2 cellular contexts compared by ENCODE assay signal in the genomic region with DNA sequence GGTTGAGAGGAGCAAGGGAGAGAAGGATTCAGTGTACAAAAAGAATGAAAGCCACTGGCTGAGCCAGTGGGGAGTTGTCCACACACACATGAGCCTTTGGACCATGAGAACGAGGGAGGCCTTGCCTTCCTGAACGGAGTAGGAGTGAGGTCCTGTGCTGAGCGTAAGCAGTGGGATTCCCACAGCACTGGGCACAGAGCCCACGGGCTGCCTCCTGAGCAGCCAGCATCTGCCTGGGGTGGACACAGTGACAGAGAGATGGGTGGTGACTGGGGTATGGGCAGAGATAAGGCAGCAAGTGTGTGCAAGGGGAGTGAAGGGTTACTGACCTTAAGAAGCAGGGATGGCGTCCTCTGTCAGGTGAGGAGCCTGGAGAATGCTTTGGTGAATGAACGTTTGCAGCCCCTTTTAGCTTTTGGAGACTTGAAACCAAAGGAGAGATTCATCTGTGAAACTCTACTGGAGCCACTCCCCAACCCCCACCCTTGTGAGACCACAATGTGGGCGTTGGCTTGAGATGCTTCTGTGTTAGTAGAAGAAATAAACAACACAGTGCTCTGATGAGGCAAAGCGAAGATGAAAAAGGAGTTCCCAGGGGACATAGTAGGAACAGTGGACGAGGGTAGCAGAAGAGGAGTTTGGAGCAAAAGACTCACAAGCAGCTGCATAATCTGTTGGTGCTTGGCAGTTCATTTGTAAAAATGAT.
TF ChIP-seq lines count a peak whose summit lies in the region.

No MANE protein-coding gene starts in this region.

TF ChIP-seq in HEK293, 187 proteins besides CTCF, POLR2A, EP300 and RAD21:
- TF ChIP-seq ZNF175 (tag by site-specific recombination; IDR thresholded peaks at IDR 0.05) (no peak), ZNF292 (tag by site-specific recombination; IDR thresholded peaks at IDR 0.05; ENCODE audit: borderline replicate concordance, low read depth) (no peak), KLF16 (tag by site-specific recombination; IDR thresholded peaks at IDR 0.05) (no peak), KLF1 (tag by site-specific recombination; IDR thresholded peaks at IDR 0.05) (peak; percentile 42; the same call in 1 of the 2 replicates), ZFP69B (tag by site-specific recombination; IDR thresholded peaks at IDR 0.05) (no peak)

TF ChIP-seq in HepG2, 621 proteins besides CTCF, POLR2A, EP300 and RAD21:
- TF ChIP-seq SYNCRIP (IDR thresholded peaks at IDR 0.05; ENCODE audit: insufficient read depth, low read depth, low read length): no peak
- no peak for TF ChIP-seq NFIC (IDR thresholded peaks at IDR 0.05; ENCODE audit: low read length)
- TF ChIP-seq ZNF75D (CRISPR knock-in tag; IDR thresholded peaks at IDR 0.05; ENCODE audit: borderline replicate concordance): no peak
- TF ChIP-seq SIX1 (CRISPR knock-in tag; IDR thresholded peaks at IDR 0.05; ENCODE audit: borderline replicate concordance): no peak
- TF ChIP-seq GTF3A (CRISPR knock-in tag; conservative IDR thresholded peaks at IDR 0.05): no peak
- no peak for TF ChIP-seq CHCHD3 (CRISPR knock-in tag; IDR thresholded peaks at IDR 0.05)
- no peak for TF ChIP-seq ZBTB38 (CRISPR knock-in tag; IDR thresholded peaks at IDR 0.05)
- TF ChIP-seq, protein P1, sequence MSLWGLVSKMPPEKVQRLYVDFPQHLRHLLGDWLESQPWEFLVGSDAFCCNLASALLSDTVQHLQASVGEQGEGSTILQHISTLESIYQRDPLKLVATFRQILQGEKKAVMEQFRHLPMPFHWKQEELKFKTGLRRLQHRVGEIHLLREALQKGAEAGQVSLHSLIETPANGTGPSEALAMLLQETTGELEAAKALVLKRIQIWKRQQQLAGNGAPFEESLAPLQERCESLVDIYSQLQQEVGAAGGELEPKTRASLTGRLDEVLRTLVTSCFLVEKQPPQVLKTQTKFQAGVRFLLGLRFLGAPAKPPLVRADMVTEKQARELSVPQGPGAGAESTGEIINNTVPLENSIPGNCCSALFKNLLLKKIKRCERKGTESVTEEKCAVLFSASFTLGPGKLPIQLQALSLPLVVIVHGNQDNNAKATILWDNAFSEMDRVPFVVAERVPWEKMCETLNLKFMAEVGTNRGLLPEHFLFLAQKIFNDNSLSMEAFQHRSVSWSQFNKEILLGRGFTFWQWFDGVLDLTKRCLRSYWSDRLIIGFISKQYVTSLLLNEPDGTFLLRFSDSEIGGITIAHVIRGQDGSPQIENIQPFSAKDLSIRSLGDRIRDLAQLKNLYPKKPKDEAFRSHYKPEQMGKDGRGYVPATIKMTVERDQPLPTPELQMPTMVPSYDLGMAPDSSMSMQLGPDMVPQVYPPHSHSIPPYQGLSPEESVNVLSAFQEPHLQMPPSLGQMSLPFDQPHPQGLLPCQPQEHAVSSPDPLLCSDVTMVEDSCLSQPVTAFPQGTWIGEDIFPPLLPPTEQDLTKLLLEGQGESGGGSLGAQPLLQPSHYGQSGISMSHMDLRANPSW (CRISPR knock-in tag; IDR thresholded peaks at IDR 0.05; ENCODE audit: borderline replicate concordance): no peak
- TF ChIP-seq, protein P2, sequence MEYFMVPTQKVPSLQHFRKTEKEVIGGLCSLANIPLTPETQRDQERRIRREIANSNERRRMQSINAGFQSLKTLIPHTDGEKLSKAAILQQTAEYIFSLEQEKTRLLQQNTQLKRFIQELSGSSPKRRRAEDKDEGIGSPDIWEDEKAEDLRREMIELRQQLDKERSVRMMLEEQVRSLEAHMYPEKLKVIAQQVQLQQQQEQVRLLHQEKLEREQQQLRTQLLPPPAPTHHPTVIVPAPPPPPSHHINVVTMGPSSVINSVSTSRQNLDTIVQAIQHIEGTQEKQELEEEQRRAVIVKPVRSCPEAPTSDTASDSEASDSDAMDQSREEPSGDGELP (IDR thresholded peaks at IDR 0.05; ENCODE audit: borderline replicate concordance, low read depth): no peak
- TF ChIP-seq, protein P3, sequence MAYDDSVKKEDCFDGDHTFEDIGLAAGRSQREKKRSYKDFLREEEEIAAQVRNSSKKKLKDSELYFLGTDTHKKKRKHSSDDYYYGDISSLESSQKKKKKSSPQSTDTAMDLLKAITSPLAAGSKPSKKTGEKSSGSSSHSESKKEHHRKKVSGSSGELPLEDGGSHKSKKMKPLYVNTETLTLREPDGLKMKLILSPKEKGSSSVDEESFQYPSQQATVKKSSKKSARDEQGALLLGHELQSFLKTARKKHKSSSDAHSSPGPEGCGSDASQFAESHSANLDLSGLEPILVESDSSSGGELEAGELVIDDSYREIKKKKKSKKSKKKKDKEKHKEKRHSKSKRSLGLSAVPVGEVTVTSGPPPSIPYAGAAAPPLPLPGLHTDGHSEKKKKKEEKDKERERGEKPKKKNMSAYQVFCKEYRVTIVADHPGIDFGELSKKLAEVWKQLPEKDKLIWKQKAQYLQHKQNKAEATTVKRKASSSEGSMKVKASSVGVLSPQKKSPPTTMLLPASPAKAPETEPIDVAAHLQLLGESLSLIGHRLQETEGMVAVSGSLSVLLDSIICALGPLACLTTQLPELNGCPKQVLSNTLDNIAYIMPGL (CRISPR knock-in tag; IDR thresholded peaks at IDR 0.05; ENCODE audit: borderline replicate concordance in 1 of 2, low read depth in 1 of 2): no peak
- no peak for TF ChIP-seq PHF21A (CRISPR knock-in tag; IDR thresholded peaks at IDR 0.05)
- TF ChIP-seq TCF7 (IDR thresholded peaks at IDR 0.05; ENCODE audit: low read depth): no peak
- TF ChIP-seq TBP (CRISPR knock-in tag; IDR thresholded peaks at IDR 0.05): no peak
- no peak for TF ChIP-seq SALL1 (CRISPR knock-in tag; IDR thresholded peaks at IDR 0.05)
- no peak for TF ChIP-seq ZBTB3 (CRISPR knock-in tag; IDR thresholded peaks at IDR 0.05; ENCODE audit: borderline replicate concordance, low read depth)
- TF ChIP-seq, protein P4, sequence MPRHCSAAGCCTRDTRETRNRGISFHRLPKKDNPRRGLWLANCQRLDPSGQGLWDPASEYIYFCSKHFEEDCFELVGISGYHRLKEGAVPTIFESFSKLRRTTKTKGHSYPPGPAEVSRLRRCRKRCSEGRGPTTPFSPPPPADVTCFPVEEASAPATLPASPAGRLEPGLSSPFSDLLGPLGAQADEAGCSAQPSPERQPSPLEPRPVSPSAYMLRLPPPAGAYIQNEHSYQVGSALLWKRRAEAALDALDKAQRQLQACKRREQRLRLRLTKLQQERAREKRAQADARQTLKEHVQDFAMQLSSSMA (CRISPR knock-in tag; IDR thresholded peaks at IDR 0.05): no peak
- TF ChIP-seq ZNF256 (CRISPR knock-in tag; conservative IDR thresholded peaks at IDR 0.05): no peak
- no peak for TF ChIP-seq RORA (CRISPR knock-in tag; IDR thresholded peaks at IDR 0.05)
- TF ChIP-seq MZF1 (CRISPR knock-in tag; IDR thresholded peaks at IDR 0.05; ENCODE audit: borderline replicate concordance): no peak
- TF ChIP-seq PRPF4 (IDR thresholded peaks at IDR 0.05; ENCODE audit: low read depth, low read length, poor library complexity, severe bottlenecking): no peak
